In the genomic region with DNA sequence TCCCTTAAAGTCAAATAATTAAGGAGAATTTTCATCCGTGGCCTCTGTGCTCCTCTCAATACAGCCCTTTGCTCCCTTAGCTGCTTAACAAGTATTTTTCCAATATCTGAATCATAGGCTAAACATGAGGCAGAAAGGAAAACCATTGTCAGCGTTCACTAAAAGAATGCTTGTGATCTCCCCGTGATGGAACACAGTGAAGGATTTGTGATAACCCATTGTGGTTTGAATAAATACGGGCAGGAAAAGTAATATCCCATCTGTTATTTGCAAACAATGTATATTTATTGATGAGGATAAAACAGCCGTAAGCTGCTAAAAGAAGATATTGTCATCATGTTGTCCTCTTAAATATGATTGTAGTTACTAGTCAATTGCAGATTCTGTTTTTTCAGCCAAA, we compare ENCODE assay signal across 15 cellular contexts.
A peak's percentile ranks its signal among the peaks of the same experiment; 100 is the strongest.
DNase-seq lines count a peak whose midpoint lies in the region; ATAC-seq lines count a peak whose summit lies in the region.
"Had no signal": no experiment of that assay in that cellular context is flagged by ENCODE, and none has a peak within 500 bp of the region (broad histone marks: within the 10 kb centered on the region; RNA-seq: fewer than 3 reads in every experiment).

No MANE protein-coding gene starts in this region.

- no peak for ATAC-seq in HG02623 (IDR thresholded peaks at IDR 0.05; ENCODE audit: unreplicated experiment)
- ATAC-seq in GM21737 (IDR thresholded peaks at IDR 0.05; ENCODE audit: unreplicated experiment), result no peak
- ATAC-seq: GM12878, HepG2 had no signal

- no peaks in the 10 kb centered on the region for H3K36me3 Mint-ChIP-seq in activated CD4-positive, alpha-beta T cell treated with anti-CD3 and anti-CD28 coated beads, Interleukin-2, amount 10 ng/mL, durations not matched to agents 24 days and 14 days (ENCODE audit: low read depth)

- no peak overlapping the region for H3K27ac Mint-ChIP-seq in activated CD4-positive, alpha-beta T cell treated with anti-CD3 and anti-CD28 coated beads, Interleukin-2, amount 10 ng/mL, durations not matched to agents 24 days and 14 days
- H3K27ac Mint-ChIP-seq: CD4-positive, alpha-beta T cell; GM23338; H9 had no signal

- H3K9me3 Mint-ChIP-seq in activated CD4-positive, alpha-beta T cell treated with anti-CD3 and anti-CD28 coated beads, Interleukin-2, amount 10 ng/mL, durations not matched to agents 24 days and 14 days, result no peaks in the 10 kb centered on the region
- H3K9me3 Mint-ChIP-seq: CD4-positive, alpha-beta T cell; GM23338; H9 had no signal

- peaks cover 5% of the 10 kb centered on the region for H3K4me1 Mint-ChIP-seq in activated CD4-positive, alpha-beta T cell treated with anti-CD3 and anti-CD28 coated beads, Interleukin-2, amount 10 ng/mL, durations not matched to agents 24 days and 14 days
- H3K4me1 Mint-ChIP-seq: GM23338, H9 had no signal

- peaks cover 43% of the 10 kb centered on the region for H3K27me3 Mint-ChIP-seq in activated CD4-positive, alpha-beta T cell treated with anti-CD3 and anti-CD28 coated beads, Interleukin-2, amount 10 ng/mL, durations not matched to agents 24 days and 14 days

- intact Hi-C loops in activated CD4-positive, alpha-beta T cell treated with anti-CD3 and anti-CD28 coated beads, Interleukin-2, amount 10 ng/mL, durations not matched to agents 24 days and 14 days (cut with micrococcal nuclease), result no loop called here

- no peak overlapping the region for H3K4me3 Mint-ChIP-seq in activated CD4-positive, alpha-beta T cell treated with anti-CD3 and anti-CD28 coated beads, Interleukin-2, amount 10 ng/mL, durations not matched to agents 24 days and 14 days
- H3K4me3 Mint-ChIP-seq: CD4-positive, alpha-beta T cell; GM23338; H9 had no signal

- peak; percentile 48 for DNase-seq in Ammon's horn (ENCODE audit: low spot score)
- DNase-seq in dermis blood vessel endothelial cell, result peak; percentile 25
- DNase-seq in inferior parietal cortex (ENCODE audit: extremely low spot score), result peak; percentile 54
- peak; percentile 27 for DNase-seq in putamen (ENCODE audit: low spot score)
- no peak for DNase-seq in C1 segment of cervical spinal cord (lab: John Stamatoyannopoulos, UW)
- DNase-seq in activated CD4-positive, alpha-beta T cell treated with anti-CD3 and anti-CD28 coated beads, Interleukin-2, amount 10 ng/mL, durations not matched to agents 24 days and 14 days, result no peak
- DNase-seq: AML-193; CD4-positive, alpha-beta T cell; DMS79; H9 had no signal

Comparison
In these comparisons a context has a peak if more than half of its experiments do, and no peak if none do; other contexts are left out.
1. DNase-seq: peak in Ammon's horn (single experiment), dermis blood vessel endothelial cell (single experiment), inferior parietal cortex (single experiment) and putamen (single experiment); none in C1 segment of cervical spinal cord (0 of 14) and activated CD4-positive, alpha-beta T cell treated with anti-CD3 and anti-CD28 coated beads, Interleukin-2, amount 10 ng/mL, durations not matched to agents 24 days and 14 days (single experiment).